ENCODE assay signal across 25 cellular contexts in the genomic region with DNA sequence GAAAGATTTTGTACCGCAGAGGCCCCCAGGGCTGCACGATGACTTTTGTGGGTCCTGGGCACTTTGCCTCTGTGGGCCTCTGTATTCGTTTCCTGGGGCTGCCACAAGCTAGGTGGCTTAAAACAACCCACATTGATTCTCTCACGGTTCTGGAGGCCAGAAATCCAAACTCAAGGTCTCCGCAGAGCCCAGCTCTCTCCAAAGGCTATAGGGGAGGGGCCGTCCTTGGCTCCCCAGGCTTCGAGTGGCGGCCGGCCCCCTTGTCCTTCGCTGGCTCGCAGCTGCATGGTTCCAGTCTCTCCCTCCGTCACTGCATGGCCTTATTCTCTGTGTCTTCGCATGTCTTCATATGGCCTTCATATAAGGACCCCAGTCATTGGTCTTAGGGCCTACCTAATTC.
DNase-seq lines count a peak whose midpoint lies in the region; ATAC-seq and TF ChIP-seq lines count a peak whose summit lies in the region.
"Had no signal": no experiment of that assay in that cellular context is flagged by ENCODE, and none has a peak within 500 bp of the region (broad histone marks: within the 10 kb centered on the region; RNA-seq: fewer than 3 reads in every experiment).

No MANE protein-coding gene starts in this region.

- H2AFZ ChIP-seq in GM23338: no peak overlapping the region; the same call in 1 of the 2 replicates
- H2AFZ ChIP-seq in neural progenitor cell (replicated peaks): no peak overlapping the region
- no peak overlapping the region for H2AFZ ChIP-seq in OCI-LY7 (ENCODE audit: low read length)

- no peaks in the 10 kb centered on the region for H4K20me1 ChIP-seq in GM23338 (replicated peaks; ENCODE audit: insufficient read depth)
- H4K20me1 ChIP-seq in neural progenitor cell (ENCODE audit: low read depth): no peaks in the 10 kb centered on the region
- no peaks in the 10 kb centered on the region for H4K20me1 ChIP-seq in OCI-LY7 (ENCODE audit: insufficient read depth, low read length)

- no peak overlapping the region for H3K4me2 ChIP-seq in GM23338
- H3K4me2 ChIP-seq in neural progenitor cell: no peak overlapping the region
- no peak overlapping the region for H3K4me2 ChIP-seq in OCI-LY7 (ENCODE audit: low read length)
- H3K4me2 ChIP-seq: A549; BLaER1 treated with 17β-estradiol and CSF1 and Interleukin-3, amounts not matched to agents 10 nM and 100 nM had no signal

- TF ChIP-seq CTCF in GM23338 (conservative IDR thresholded peaks at IDR 0.05; ENCODE audit: low read depth in 2 of 2) (no peak), endodermal cell (conservative IDR thresholded peaks at IDR 0.05) (no peak), neural progenitor cell (IDR thresholded peaks at IDR 0.05) (no peak), OCI-LY7 (conservative IDR thresholded peaks at IDR 0.05; ENCODE audit: low read length) (no peak)

- H3K79me2 ChIP-seq in GM23338 (replicated peaks; ENCODE audit: insufficient read depth) (no peaks in the 10 kb centered on the region), neural progenitor cell (ENCODE audit: low read depth) (no peaks in the 10 kb centered on the region), OCI-LY7 (ENCODE audit: insufficient read depth, low read depth, low read length) (no peaks in the 10 kb centered on the region)

- no peak overlapping the region for H3K4me3 ChIP-seq in GM23338
- H3K4me3 ChIP-seq in endodermal cell (ENCODE audit: low read length): no peak overlapping the region
- H3K4me3 ChIP-seq in neural progenitor cell: no peak overlapping the region
- no peak overlapping the region for H3K4me3 ChIP-seq in OCI-LY7 (ENCODE audit: low read depth, low read length, poor library complexity, severe bottlenecking)
- H3K4me3 ChIP-seq: A549; BLaER1 treated with 17β-estradiol and CSF1 and Interleukin-3, amounts not matched to agents 10 nM and 100 nM; GM12878 had no signal

- H3K9me2 ChIP-seq in GM23338 (ENCODE audit: insufficient read depth): no peaks in the 10 kb centered on the region
- no peaks in the 10 kb centered on the region for H3K9me2 ChIP-seq in OCI-LY7 (ENCODE audit: insufficient read depth, low read length)

- H3K27me3 Mint-ChIP-seq in GM23338 (ENCODE audit: insufficient read depth, low read depth, poor library complexity) (peaks cover 3% of the 10 kb centered on the region), endodermal cell (ENCODE audit: insufficient read depth) (no peaks in the 10 kb centered on the region), neural progenitor cell (ENCODE audit: insufficient read depth, low read depth) (no peaks in the 10 kb centered on the region)
- H3K27me3 Mint-ChIP-seq in activated T-cell treated with anti-CD3 and anti-CD28 coated beads, Interleukin-2, amount 50 U/mL, for 4 hours (ENCODE audit: low read depth): no peaks in the 10 kb centered on the region
- H3K27me3 Mint-ChIP-seq: B cell; CD4-positive, alpha-beta T cell had no signal

- no peak overlapping the region for H3K4me3 Mint-ChIP-seq in GM23338
- no peak overlapping the region for H3K4me3 Mint-ChIP-seq in endodermal cell
- no peak overlapping the region for H3K4me3 Mint-ChIP-seq in neural progenitor cell
- no peak overlapping the region for H3K4me3 Mint-ChIP-seq in activated T-cell treated with anti-CD3 and anti-CD28 coated beads, Interleukin-2, amount 50 U/mL, for 4 hours
- H3K4me3 Mint-ChIP-seq: B cell; CD4-positive, alpha-beta T cell; CD8-positive, alpha-beta T cell had no signal

- ATAC-seq in GM23338 (peak; percentile 38; the same call in 2 of the 3 replicates), GM19397 (IDR thresholded peaks at IDR 0.05; ENCODE audit: unreplicated experiment) (no peak)
- no peak for ATAC-seq in activated T-cell treated with anti-CD3 and anti-CD28 coated beads, Interleukin-2, amount 50 U/mL, for 4 hours
- ATAC-seq: A549; CD8-positive, alpha-beta T cell; GM12878 had no signal

- H3K36me3 ChIP-seq in GM23338 (ENCODE audit: insufficient read depth): no peaks in the 10 kb centered on the region
- no peaks in the 10 kb centered on the region for H3K36me3 ChIP-seq in endodermal cell (ENCODE audit: control insufficient read depth, insufficient read depth, low read length)
- no peaks in the 10 kb centered on the region for H3K36me3 ChIP-seq in neural progenitor cell
- H3K36me3 ChIP-seq in OCI-LY7 (ENCODE audit: insufficient read depth, low read length): no peaks in the 10 kb centered on the region

- DNase-seq in GM23338 (ENCODE audit: low spot score) (peak; percentile 16), endodermal cell (peak; percentile 40), left kidney (ENCODE audit: low read depth, low spot score) (peak; percentile 4), neural progenitor cell (ENCODE audit: low spot score) (no peak), OCI-LY7 (ENCODE audit: low spot score) (no peak), retina (no peak)
- no peak for DNase-seq in activated T-cell treated with anti-CD3 and anti-CD28 coated beads, Interleukin-2, amount 50 U/mL, for 4 hours
- DNase-seq: AML-193; CD4-positive, alpha-beta T cell; COR-L47; DMS 273 treated with DMSO at 0.1 percent for 48 hours; DMS153; DMS53; DMS79; DND-41; EL; GDM1 had no signal

- intact Hi-C loops in OCI-LY7 (cut with micrococcal nuclease; ENCODE audit: unreplicated experiment): no loop called here

- CTCF ChIA-PET in OCI-LY7 (lab: Charles Lee; ENCODE audit: unreplicated experiment): no interaction called here

- H3K9me3 ChIP-seq in endodermal cell (ENCODE audit: control insufficient read depth, low read length) (no peaks in the 10 kb centered on the region), neural progenitor cell (ENCODE audit: low read depth) (no peaks in the 10 kb centered on the region), OCI-LY7 (ENCODE audit: low read length) (no peaks in the 10 kb centered on the region)
- H3K9me3 ChIP-seq: A549; BLaER1 treated with 17β-estradiol and CSF1 and Interleukin-3, amounts not matched to agents 10 nM and 100 nM had no signal

- H3K4me1 ChIP-seq in GM23338 (ENCODE audit: insufficient read depth) (no peaks in the 10 kb centered on the region), endodermal cell (ENCODE audit: control insufficient read depth, insufficient read depth, low read length) (no peaks in the 10 kb centered on the region), neural progenitor cell (no peaks in the 10 kb centered on the region), OCI-LY7 (ENCODE audit: insufficient read depth, low read length, poor library complexity, severe bottlenecking) (no peaks in the 10 kb centered on the region)
- H3K4me1 ChIP-seq: A549 had no signal

- POLR2A ChIA-PET in OCI-LY7 (lab: Charles Lee): no interaction called here

- H3K27ac Mint-ChIP-seq in GM23338 (no peak overlapping the region), endodermal cell (no peak overlapping the region), neural progenitor cell (peak overlapping the region; percentile 55)
- H3K27ac Mint-ChIP-seq: B cell; CD4-positive, alpha-beta T cell; CD8-positive, alpha-beta T cell had no signal

- H3K9me3 Mint-ChIP-seq in GM23338: no peaks in the 10 kb centered on the region
- no peaks in the 10 kb centered on the region for H3K9me3 Mint-ChIP-seq in endodermal cell
- H3K9me3 Mint-ChIP-seq in neural progenitor cell: no peaks in the 10 kb centered on the region
- H3K9me3 Mint-ChIP-seq in activated T-cell treated with anti-CD3 and anti-CD28 coated beads, Interleukin-2, amount 50 U/mL, for 4 hours: no peaks in the 10 kb centered on the region
- H3K9me3 Mint-ChIP-seq: CD4-positive, alpha-beta T cell; CD8-positive, alpha-beta T cell had no signal

- H3K36me3 Mint-ChIP-seq in GM23338 (ENCODE audit: low read depth): no peaks in the 10 kb centered on the region
- no peaks in the 10 kb centered on the region for H3K36me3 Mint-ChIP-seq in endodermal cell (ENCODE audit: low read depth)
- no peaks in the 10 kb centered on the region for H3K36me3 Mint-ChIP-seq in neural progenitor cell
- no peaks in the 10 kb centered on the region for H3K36me3 Mint-ChIP-seq in activated T-cell treated with anti-CD3 and anti-CD28 coated beads, Interleukin-2, amount 50 U/mL, for 4 hours (ENCODE audit: insufficient read depth)
- H3K36me3 Mint-ChIP-seq: CD8-positive, alpha-beta T cell had no signal

- no peaks in the 10 kb centered on the region for H3F3A ChIP-seq in GM23338 (replicated peaks; ENCODE audit: low read depth)
- no peaks in the 10 kb centered on the region for H3F3A ChIP-seq in neural progenitor cell (ENCODE audit: low read depth)

- no peaks in the 10 kb centered on the region for H3K27me3 ChIP-seq in GM23338 (ENCODE audit: insufficient read depth)
- no peaks in the 10 kb centered on the region for H3K27me3 ChIP-seq in endodermal cell (ENCODE audit: control insufficient read depth, insufficient read depth, low read length, poor library complexity, severe bottlenecking)
- H3K27me3 ChIP-seq in neural progenitor cell: no peaks in the 10 kb centered on the region
- H3K27me3 ChIP-seq: BLaER1 treated with 17β-estradiol and CSF1 and Interleukin-3, amounts not matched to agents 10 nM and 100 nM had no signal

- no peak overlapping the region for H3K27ac ChIP-seq in GM23338 (ENCODE audit: low read depth)
- H3K27ac ChIP-seq in endodermal cell (ENCODE audit: low read depth, low read length): no peak overlapping the region
- no peak overlapping the region for H3K27ac ChIP-seq in neural progenitor cell
- H3K27ac ChIP-seq in OCI-LY7 (ENCODE audit: low read depth, low read length, poor library complexity, severe bottlenecking): no peak overlapping the region
- H3K27ac ChIP-seq: 22Rv1; A549; BLaER1 treated with 17β-estradiol and CSF1 and Interleukin-3, amounts not matched to agents 10 nM and 100 nM; C4-2B had no signal

- no TSS peak for BruUV-seq in OCI-LY7 (replicated peaks; lab: Mats Ljungman, UMichigan)

- H3K4me1 Mint-ChIP-seq in GM23338 (peaks cover 2% of the 10 kb centered on the region; the same call in 2 of the 3 replicates), endodermal cell (no peaks in the 10 kb centered on the region), neural progenitor cell (peaks cover 2% of the 10 kb centered on the region)
- H3K4me1 Mint-ChIP-seq in activated T-cell treated with anti-CD3 and anti-CD28 coated beads, Interleukin-2, amount 50 U/mL, for 4 hours (ENCODE audit: low read depth): no peaks in the 10 kb centered on the region
- H3K4me1 Mint-ChIP-seq: B cell had no signal

- WGBS in endodermal cell (ENCODE audit: insufficient coverage in 1 of 2, insufficient read length in 1 of 2), 2 experiments: 91% methylated on average over 12 to 13 of the region's 13 CpGs

- H3K9ac ChIP-seq in endodermal cell (ENCODE audit: extremely low read depth, low read length, poor library complexity, severe bottlenecking) (no peak overlapping the region), neural progenitor cell (no peak overlapping the region)
- H3K9ac ChIP-seq: BLaER1 treated with 17β-estradiol and CSF1 and Interleukin-3, amounts not matched to agents 10 nM and 100 nM had no signal

TF ChIP-seq in GM23338, 12 proteins besides CTCF, POLR2A, EP300 and RAD21 (continues in another document):
- TF ChIP-seq STAT1 (IDR thresholded peaks at IDR 0.05; ENCODE audit: unreplicated experiment) (no peak), EZH2phosphoT487 (IDR thresholded peaks at IDR 0.05; ENCODE audit: unreplicated experiment) (no peak)

Comparison
In these comparisons a context has a peak if more than half of its experiments do, and no peak if none do; other contexts are left out.
1. DNase-seq: peak in GM23338 (single experiment), endodermal cell (single experiment) and left kidney (single experiment); none in neural progenitor cell (single experiment), OCI-LY7 (single experiment), activated T-cell treated with anti-CD3 and anti-CD28 coated beads, Interleukin-2, amount 50 U/mL, for 4 hours (single experiment) and retina (single experiment).